In the genomic region with DNA sequence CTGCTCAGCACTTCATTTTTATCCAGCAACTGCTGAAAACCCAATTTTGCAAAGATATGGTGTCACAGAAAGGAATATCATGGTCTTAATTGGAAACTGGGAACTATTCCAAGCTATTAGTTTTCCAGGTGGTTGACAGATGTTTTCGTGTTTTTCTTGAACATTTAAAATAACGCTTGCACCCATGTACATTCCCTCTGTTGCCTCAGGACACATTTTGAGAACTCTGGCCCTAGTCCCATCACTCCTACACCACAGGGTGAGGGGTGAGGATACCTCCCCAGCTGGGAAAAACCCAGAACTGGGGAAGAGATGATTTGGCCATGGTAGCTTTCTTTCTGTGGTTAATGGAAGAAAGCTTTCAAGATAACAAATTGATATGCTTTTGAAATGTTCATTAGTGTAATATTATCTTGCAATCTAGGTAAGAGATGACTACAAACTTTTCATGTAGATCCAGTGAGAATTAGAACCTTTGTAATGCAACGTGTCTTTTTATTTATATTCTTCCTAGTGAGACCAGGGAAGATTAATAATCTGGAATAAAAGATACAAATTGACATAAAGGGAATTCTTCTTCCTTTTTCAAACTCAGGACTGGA, we compare ENCODE assay signal across 20 cellular contexts.
A peak's percentile ranks its signal among the peaks of the same experiment; 100 is the strongest.
DNase-seq lines count a peak whose midpoint lies in the region; ATAC-seq and TF ChIP-seq lines count a peak whose summit lies in the region.
"Had no signal": no experiment of that assay in that cellular context is flagged by ENCODE, and none has a peak within 500 bp of the region (broad histone marks: within the 10 kb centered on the region; RNA-seq: fewer than 3 reads in every experiment).

No MANE protein-coding gene starts in this region.

- no peak overlapping the region for H3K14ac ChIP-seq in trophoblast cell (ENCODE audit: low read length)

- in situ Hi-C loops in astrocyte of the cerebellum (cut with HindIII; ENCODE audit: low sequenced_read_pairs): no loop called here

- peaks cover 0 to 3% (median 0%) of the 10 kb centered on the region in 8 donors for H3K9me3 Mint-ChIP-seq in CD4-positive, alpha-beta memory T cell
- H3K9me3 Mint-ChIP-seq in activated CD8-positive, alpha-beta T cell treated with anti-CD3 and anti-CD28 coated beads for 36 hours: no peaks in the 10 kb centered on the region
- H3K9me3 Mint-ChIP-seq: activated naive CD8-positive, alpha-beta T cell treated with anti-CD3 and anti-CD28 coated beads, Interleukin-2, amount 10 ng/mL, durations not matched to agents 7 days and 5 days; immature natural killer cell; naive thymus-derived CD4-positive, alpha-beta T cell had no signal

- H4K12ac ChIP-seq in trophoblast cell (ENCODE audit: low read depth, low read length): no peak overlapping the region

- H3K27me3 ChIP-seq in heart left ventricle (no peaks in the 10 kb centered on the region), left ventricle myocardium inferior (ENCODE audit: low read depth) (no peaks in the 10 kb centered on the region), trophoblast cell (ENCODE audit: insufficient read depth, low read length) (no peaks in the 10 kb centered on the region)
- H3K27me3 ChIP-seq in CD4-positive, alpha-beta memory T cell (ENCODE audit: insufficient read depth, low read length): no peaks in the 10 kb centered on the region
- H3K27me3 ChIP-seq: stomach had no signal

- no peaks in the 10 kb centered on the region for H3K79me1 ChIP-seq in trophoblast cell (ENCODE audit: low read length)

- H3K4me1 ChIP-seq in heart left ventricle (peaks cover 0 to 28% (median 12%) of the 10 kb centered on the region in 12 donors), left ventricle myocardium inferior (peaks cover 32% of the 10 kb centered on the region), trophoblast cell (ENCODE audit: control insufficient read depth in 1 of 2, insufficient read depth in 2 of 2, low read length in 2 of 2) (no peaks in the 10 kb centered on the region)
- no peaks in the 10 kb centered on the region for H3K4me1 ChIP-seq in CD4-positive, alpha-beta memory T cell (ENCODE audit: insufficient read depth, low read length)

- peak overlapping the region in 1 of 12 donors; percentile 73 for H3K27ac ChIP-seq in heart left ventricle
- H3K27ac ChIP-seq in left ventricle myocardium inferior (replicated peaks): peak overlapping the region; percentile 45
- no peak overlapping the region for H3K27ac ChIP-seq in trophoblast cell (ENCODE audit: low read depth, low read length)
- no peak overlapping the region for H3K27ac ChIP-seq in CD4-positive, alpha-beta memory T cell (ENCODE audit: low read depth, low read length)

- peaks cover 14 to 16% of the 10 kb centered on the region in 2 donors for H3K27me3 Mint-ChIP-seq in CD4-positive, alpha-beta memory T cell
- peaks cover 12% of the 10 kb centered on the region for H3K27me3 Mint-ChIP-seq in activated CD8-positive, alpha-beta T cell treated with anti-CD3 and anti-CD28 coated beads for 36 hours

- no peak overlapping the region for H3K4ac ChIP-seq in trophoblast cell (ENCODE audit: low read depth, low read length)

- H3K4me3 Mint-ChIP-seq in CD4-positive, alpha-beta memory T cell: no peak overlapping the region
- H3K4me3 Mint-ChIP-seq in activated CD8-positive, alpha-beta T cell treated with anti-CD3 and anti-CD28 coated beads for 36 hours: no peak overlapping the region
- H3K4me3 Mint-ChIP-seq: activated naive CD8-positive, alpha-beta T cell treated with anti-CD3 and anti-CD28 coated beads, Interleukin-2, amount 10 ng/mL, durations not matched to agents 7 days and 5 days; immature natural killer cell; naive thymus-derived CD4-positive, alpha-beta T cell had no signal

- H2AFZ ChIP-seq in trophoblast cell (ENCODE audit: insufficient read depth, low read length, poor library complexity): no peak overlapping the region

- DNase-seq in heart left ventricle (no peak), cardiac septum (ENCODE audit: low spot score) (no peak), astrocyte of the cerebellum (ENCODE audit: low read depth) (peak; percentile 49), left ventricle myocardium inferior (no peak), OCI-M1 (lab: John Stamatoyannopoulos, UW) (no peak), trophoblast cell (no peak)
- DNase-seq in CD4-positive, alpha-beta memory T cell: no peak
- DNase-seq in activated CD8-positive, alpha-beta T cell treated with anti-CD3 and anti-CD28 coated beads for 36 hours: no peak
- DNase-seq: ACHN; activated CD4-positive, alpha-beta T cell treated with anti-CD3 and anti-CD28 coated beads, Interleukin-2, amount 50 U/mL, for 48 hours; activated naive CD8-positive, alpha-beta T cell treated with anti-CD3 and anti-CD28 coated beads, Interleukin-2, amount 10 ng/mL, durations not matched to agents 7 days and 5 days; activated T-cell treated with anti-CD3 and anti-CD28 coated beads, Interleukin-2, amount 50 U/mL, for 48 hours; caudate nucleus; immature natural killer cell; Karpas-422; naive thymus-derived CD4-positive, alpha-beta T cell; NCI-H1930; PC-3; stomach had no signal

- H2BK120ac ChIP-seq in trophoblast cell (ENCODE audit: insufficient read depth, low read length, poor library complexity): no peak overlapping the region

- H3K27ac Mint-ChIP-seq in CD4-positive, alpha-beta memory T cell: no peak overlapping the region
- no peak overlapping the region for H3K27ac Mint-ChIP-seq in activated CD8-positive, alpha-beta T cell treated with anti-CD3 and anti-CD28 coated beads for 36 hours
- H3K27ac Mint-ChIP-seq: activated naive CD8-positive, alpha-beta T cell treated with anti-CD3 and anti-CD28 coated beads, Interleukin-2, amount 10 ng/mL, durations not matched to agents 7 days and 5 days; immature natural killer cell; naive thymus-derived CD4-positive, alpha-beta T cell had no signal

- peak in 3 of 4 donors; percentile 27 to 63 (median 40) for ATAC-seq in heart left ventricle
- ATAC-seq in activated CD8-positive, alpha-beta T cell treated with anti-CD3 and anti-CD28 coated beads for 36 hours: no peak
- ATAC-seq: naive thymus-derived CD4-positive, alpha-beta T cell; PC-3 had no signal

- H3K9me3 ChIP-seq in heart left ventricle: no peaks in the 10 kb centered on the region
- H3K9me3 ChIP-seq in left ventricle myocardium inferior (replicated peaks): no peaks in the 10 kb centered on the region
- no peaks in the 10 kb centered on the region for H3K9me3 ChIP-seq in trophoblast cell (ENCODE audit: insufficient read depth, low read depth, low read length)
- no peaks in the 10 kb centered on the region for H3K9me3 ChIP-seq in CD4-positive, alpha-beta memory T cell (ENCODE audit: control insufficient read depth in 1 of 2, low read length in 2 of 2)
- H3K9me3 ChIP-seq: stomach had no signal

- H4K8ac ChIP-seq in trophoblast cell (ENCODE audit: low read depth, low read length): no peak overlapping the region

- no peak overlapping the region for H2BK5ac ChIP-seq in trophoblast cell (ENCODE audit: low read depth, low read length, poor library complexity)

- no peak for TF ChIP-seq CTCF in heart left ventricle (IDR thresholded peaks at IDR 0.05)
- no peak for TF ChIP-seq CTCF in astrocyte of the cerebellum (IDR thresholded peaks at IDR 0.05; ENCODE audit: low read depth, low read length, missing control alignments)
- TF ChIP-seq CTCF in left ventricle myocardium inferior (IDR thresholded peaks at IDR 0.05; ENCODE audit: borderline replicate concordance): no peak
- TF ChIP-seq CTCF in activated CD8-positive, alpha-beta T cell treated with anti-CD3 and anti-CD28 coated beads for 36 hours (IDR thresholded peaks at IDR 0.05): no peak

- intact Hi-C loops in heart left ventricle (cut with DNase I) (loop anchor here in 1 of 10 donors (5.0 kb wide), 1 partner anchor 162 kb away; no protein-coding TSS in a partner anchor), cardiac septum (cut with DNase I) (no loop called here), left ventricle myocardium inferior (cut with micrococcal nuclease) (no loop called here)
- intact Hi-C loops in CD4-positive, alpha-beta memory T cell (cut with micrococcal nuclease): no loop called here
- intact Hi-C loops in activated CD8-positive, alpha-beta T cell treated with anti-CD3 and anti-CD28 coated beads for 36 hours (cut with micrococcal nuclease): no loop called here

- no peak overlapping the region for H4K91ac ChIP-seq in trophoblast cell (ENCODE audit: low read depth, low read length)

- H3K18ac ChIP-seq in trophoblast cell (ENCODE audit: low read length): no peak overlapping the region

- H3K36me3 ChIP-seq in heart left ventricle (peaks cover 0 to 22% (median 0%) of the 10 kb centered on the region in 9 donors), left ventricle myocardium inferior (peaks cover 8% of the 10 kb centered on the region), trophoblast cell (ENCODE audit: control insufficient read depth in 1 of 2, insufficient read depth in 2 of 2, low read length in 2 of 2) (peaks cover 4 to 6% of the 10 kb centered on the region in 2 experiments)
- H3K36me3 ChIP-seq in CD4-positive, alpha-beta memory T cell (ENCODE audit: insufficient read depth, low read length): no peaks in the 10 kb centered on the region

- no peaks in the 10 kb centered on the region for H3K4me1 Mint-ChIP-seq in CD4-positive, alpha-beta memory T cell
- H3K4me1 Mint-ChIP-seq in activated CD8-positive, alpha-beta T cell treated with anti-CD3 and anti-CD28 coated beads for 36 hours (ENCODE audit: low read depth): peaks cover 6% of the 10 kb centered on the region
- H3K4me1 Mint-ChIP-seq: activated naive CD8-positive, alpha-beta T cell treated with anti-CD3 and anti-CD28 coated beads, Interleukin-2, amount 10 ng/mL, durations not matched to agents 7 days and 5 days; immature natural killer cell; naive thymus-derived CD4-positive, alpha-beta T cell had no signal

- H3K4me3 ChIP-seq in heart left ventricle (no peak overlapping the region), astrocyte of the cerebellum (ENCODE audit: low read depth, low read length) (no peak overlapping the region), left ventricle myocardium inferior (no peak overlapping the region), trophoblast cell (ENCODE audit: low read depth, low read length) (no peak overlapping the region)
- H3K4me3 ChIP-seq in CD4-positive, alpha-beta memory T cell (ENCODE audit: low read length in 2 of 2): no peak overlapping the region
- H3K4me3 ChIP-seq: lung, stomach had no signal

- H3K23ac ChIP-seq in trophoblast cell (ENCODE audit: low read length): no peak overlapping the region

- no peaks in the 10 kb centered on the region for H3K79me2 ChIP-seq in trophoblast cell (ENCODE audit: control insufficient read depth, insufficient read depth, low read length, poor library complexity)

- WGBS in heart left ventricle, 4 donors: 47 to 65% (median 51%) methylated on average over 3 of the region's 3 CpGs
- no CpG with 5 or more reads among the region's 3 CpGs for WGBS in trophoblast cell (ENCODE audit: extremely low coverage, insufficient coverage, insufficient read length)

- no peak overlapping the region for H3K9ac ChIP-seq in trophoblast cell (ENCODE audit: low read length)

- CTCF ChIA-PET in CD4-positive, alpha-beta memory T cell (lab: Charles Lee; ENCODE audit: partially characterized antibody): interaction anchor here (1.0 to 3.6 kb wide), 2 partner anchors 9 to 22 kb away, joined by 3 to 11 read pairs; no protein-coding TSS in a partner anchor
- CTCF ChIA-PET in activated CD8-positive, alpha-beta T cell treated with anti-CD3 and anti-CD28 coated beads for 36 hours (lab: Charles Lee): interaction anchor here (1.1 to 2.0 kb wide), 5 partner anchors 21 to 179 kb away, joined by 3 to 14 read pairs (median 4); no protein-coding TSS in a partner anchor

- no peak overlapping the region for H2BK12ac ChIP-seq in trophoblast cell (ENCODE audit: low read length)

- POLR2A ChIA-PET in CD4-positive, alpha-beta memory T cell (lab: Charles Lee; ENCODE audit: partially characterized antibody): no interaction called here
- POLR2A ChIA-PET in activated CD8-positive, alpha-beta T cell treated with anti-CD3 and anti-CD28 coated beads for 36 hours (lab: Charles Lee): interaction anchor here (0.6 kb wide), 1 partner anchor 135 kb away, joined by 3 read pairs; no protein-coding TSS in a partner anchor

- TF ChIP-seq POLR2A in heart left ventricle (IDR thresholded peaks at IDR 0.05): no peak

- no peaks in the 10 kb centered on the region for H3K36me3 Mint-ChIP-seq in CD4-positive, alpha-beta memory T cell
- H3K36me3 Mint-ChIP-seq in activated CD8-positive, alpha-beta T cell treated with anti-CD3 and anti-CD28 coated beads for 36 hours (ENCODE audit: low read depth): no peaks in the 10 kb centered on the region
- H3K36me3 Mint-ChIP-seq: activated naive CD8-positive, alpha-beta T cell treated with anti-CD3 and anti-CD28 coated beads, Interleukin-2, amount 10 ng/mL, durations not matched to agents 7 days and 5 days; naive thymus-derived CD4-positive, alpha-beta T cell had no signal

- H3K4me2 ChIP-seq in trophoblast cell (ENCODE audit: low read length): no peak overlapping the region

- H2AK5ac ChIP-seq in trophoblast cell (ENCODE audit: low read length): no peak overlapping the region
